ENCODE assay signal across 7 cellular contexts in the genomic region with DNA sequence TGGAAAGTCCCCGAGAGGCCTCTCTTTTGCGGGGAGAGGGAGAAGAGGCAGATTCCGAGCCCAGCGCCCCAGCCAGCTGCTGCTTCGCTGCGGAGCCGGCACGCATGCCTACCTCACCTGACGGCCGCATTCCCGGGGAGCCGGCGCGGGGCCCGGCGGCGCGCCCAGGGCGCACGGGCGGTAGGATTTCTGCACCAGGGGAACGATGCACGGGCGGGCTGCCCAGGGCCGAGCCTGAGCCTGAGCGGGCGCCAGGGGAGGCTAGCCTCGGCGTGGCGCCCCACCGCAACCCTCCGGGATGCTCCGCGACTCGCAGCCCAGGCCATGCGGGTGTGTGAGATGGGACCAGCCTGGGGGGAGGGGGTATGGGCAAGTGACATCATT.
DNase-seq lines count a peak whose midpoint lies in the region; ATAC-seq and TF ChIP-seq lines count a peak whose summit lies in the region.

No MANE protein-coding gene starts in this region.

- DNase-seq in GM23338 (ENCODE audit: low spot score) (peak; percentile 48), left ventricle myocardium inferior (no peak), retinal pigment epithelial cell (ENCODE audit: low read depth) (no peak), NCI-H1048 (lab: John Stamatoyannopoulos, UW) (no peak), substantia nigra (lab: John Stamatoyannopoulos, UW) (no peak)
- no peak for DNase-seq in activated CD4-positive, alpha-beta memory T cell treated with anti-CD3 and anti-CD28 coated beads, Interleukin-2, amount 10 ng/mL, durations not matched to agents 7 days and 5 days

- CTCF ChIA-PET in activated CD4-positive, alpha-beta memory T cell treated with anti-CD3 and anti-CD28 coated beads, Interleukin-2, amount 10 ng/mL, durations not matched to agents 7 days and 5 days (lab: Charles Lee) = no interaction called here

- H3K79me2 ChIP-seq in GM23338 (replicated peaks; ENCODE audit: insufficient read depth) = no peaks in the 10 kb centered on the region

- H3K4me1 Mint-ChIP-seq in GM23338 = peaks cover 13% of the 10 kb centered on the region
- H3K4me1 Mint-ChIP-seq in activated CD4-positive, alpha-beta memory T cell treated with anti-CD3 and anti-CD28 coated beads, Interleukin-2, amount 10 ng/mL, durations not matched to agents 7 days and 5 days = peaks cover 28% of the 10 kb centered on the region

- peak overlapping the region; percentile 80 for H3K4me2 ChIP-seq in GM23338

- no peak overlapping the region for H2AFZ ChIP-seq in GM23338

- no peaks in the 10 kb centered on the region for H3K9me3 Mint-ChIP-seq in GM23338
- no peaks in the 10 kb centered on the region for H3K9me3 Mint-ChIP-seq in activated CD4-positive, alpha-beta memory T cell treated with anti-CD3 and anti-CD28 coated beads, Interleukin-2, amount 10 ng/mL, durations not matched to agents 7 days and 5 days

- H3K27me3 Mint-ChIP-seq in GM23338 (ENCODE audit: insufficient read depth, low read depth, poor library complexity) = peaks cover 30% of the 10 kb centered on the region
- peaks cover 7% of the 10 kb centered on the region for H3K27me3 Mint-ChIP-seq in activated CD4-positive, alpha-beta memory T cell treated with anti-CD3 and anti-CD28 coated beads, Interleukin-2, amount 10 ng/mL, durations not matched to agents 7 days and 5 days

- no peak overlapping the region for H3K27ac ChIP-seq in GM23338 (ENCODE audit: low read depth)
- H3K27ac ChIP-seq in left ventricle myocardium inferior (replicated peaks) = no peak overlapping the region
- no peak overlapping the region for H3K27ac ChIP-seq in substantia nigra (ENCODE audit: low read depth, low read length, poor library complexity, severe bottlenecking)

- H3K4me3 ChIP-seq in GM23338 (peak overlapping the region; percentile 59), left ventricle myocardium inferior (peak overlapping the region; percentile 56), retinal pigment epithelial cell (ENCODE audit: low read length) (peak overlapping the region; percentile 45)

- H4K20me1 ChIP-seq in GM23338 (replicated peaks; ENCODE audit: insufficient read depth) = no peaks in the 10 kb centered on the region

- H3K9me3 ChIP-seq in left ventricle myocardium inferior (replicated peaks) = no peaks in the 10 kb centered on the region

- H3K36me3 ChIP-seq in GM23338 (ENCODE audit: insufficient read depth) (no peaks in the 10 kb centered on the region), left ventricle myocardium inferior (no peaks in the 10 kb centered on the region)

- no peaks in the 10 kb centered on the region for H3K9me2 ChIP-seq in GM23338 (ENCODE audit: insufficient read depth)

- intact Hi-C loops in left ventricle myocardium inferior (cut with micrococcal nuclease) = no loop called here

- POLR2A ChIA-PET in activated CD4-positive, alpha-beta memory T cell treated with anti-CD3 and anti-CD28 coated beads, Interleukin-2, amount 10 ng/mL, durations not matched to agents 7 days and 5 days (lab: Charles Lee) = no interaction called here

- TF ChIP-seq CTCF in GM23338 (conservative IDR thresholded peaks at IDR 0.05; ENCODE audit: low read depth in 2 of 2) = no peak
- TF ChIP-seq CTCF in left ventricle myocardium inferior (IDR thresholded peaks at IDR 0.05; ENCODE audit: borderline replicate concordance) = no peak
- TF ChIP-seq CTCF in retinal pigment epithelial cell (conservative IDR thresholded peaks at IDR 0.05; ENCODE audit: low read depth, low read length) = no peak

- H3K4me1 ChIP-seq in GM23338 (ENCODE audit: insufficient read depth) = no peaks in the 10 kb centered on the region
- H3K4me1 ChIP-seq in left ventricle myocardium inferior = peaks cover 22% of the 10 kb centered on the region

- H3K4me3 Mint-ChIP-seq in GM23338 = peak overlapping the region; percentile 84
- peak overlapping the region; percentile 68 for H3K4me3 Mint-ChIP-seq in activated CD4-positive, alpha-beta memory T cell treated with anti-CD3 and anti-CD28 coated beads, Interleukin-2, amount 10 ng/mL, durations not matched to agents 7 days and 5 days

- no peaks in the 10 kb centered on the region; the same call in 2 of the 3 replicates for H3K36me3 Mint-ChIP-seq in GM23338 (ENCODE audit: low read depth)
- H3K36me3 Mint-ChIP-seq in activated CD4-positive, alpha-beta memory T cell treated with anti-CD3 and anti-CD28 coated beads, Interleukin-2, amount 10 ng/mL, durations not matched to agents 7 days and 5 days (ENCODE audit: low read depth) = no peaks in the 10 kb centered on the region

- H3K27ac Mint-ChIP-seq in GM23338 = no peak overlapping the region
- no peak overlapping the region for H3K27ac Mint-ChIP-seq in activated CD4-positive, alpha-beta memory T cell treated with anti-CD3 and anti-CD28 coated beads, Interleukin-2, amount 10 ng/mL, durations not matched to agents 7 days and 5 days

- peak; percentile 65 for ATAC-seq in GM23338
- ATAC-seq in HG03571 (IDR thresholded peaks at IDR 0.05; ENCODE audit: unreplicated experiment) = no peak

- H3K27me3 ChIP-seq in GM23338 (ENCODE audit: insufficient read depth) (peaks cover 48% of the 10 kb centered on the region), left ventricle myocardium inferior (ENCODE audit: low read depth) (no peaks in the 10 kb centered on the region)

- no peaks in the 10 kb centered on the region for H3F3A ChIP-seq in GM23338 (replicated peaks; ENCODE audit: low read depth)

TF ChIP-seq in GM23338, 12 proteins besides CTCF, POLR2A, EP300 and RAD21:
- no peak for TF ChIP-seq STAT1 (IDR thresholded peaks at IDR 0.05; ENCODE audit: unreplicated experiment)
- TF ChIP-seq EZH2 (IDR thresholded peaks at IDR 0.05; ENCODE audit: low read depth, unreplicated experiment) = peak; percentile 33
